ENCODE assay signal across 8 cellular contexts in the genomic region with DNA sequence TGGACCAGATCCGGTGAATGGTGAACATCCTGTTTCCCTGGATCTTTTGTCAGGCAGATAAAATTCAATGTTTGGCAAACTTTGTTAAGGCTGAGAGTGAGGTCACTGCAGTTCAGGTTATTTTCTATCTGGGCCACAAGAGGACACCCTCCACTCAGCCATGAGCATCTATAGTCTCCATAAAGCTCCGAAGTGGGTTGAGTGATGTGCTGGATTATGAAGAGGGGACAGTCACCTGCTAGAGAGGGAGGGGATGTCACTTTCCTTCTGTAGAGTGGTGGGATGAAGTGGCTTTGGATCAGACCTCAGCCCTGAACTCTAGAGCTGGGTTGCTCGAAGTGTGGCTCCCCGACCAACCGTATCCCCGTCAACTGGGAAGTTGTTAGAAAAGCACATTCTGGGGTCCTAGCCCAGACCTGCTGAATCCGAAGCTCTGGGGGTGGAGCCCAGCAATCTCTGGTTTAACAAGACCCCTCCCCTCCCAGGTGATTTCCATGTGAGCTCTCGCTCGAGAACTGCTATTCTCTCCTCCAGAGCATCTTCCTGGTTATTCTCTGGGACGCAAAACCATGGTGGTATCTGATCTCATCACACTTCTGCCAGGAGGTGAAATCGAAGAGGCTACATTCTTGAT. TPM values are rescaled to one million over a fixed set of nuclear protein-coding genes. Genes with fewer than 3 reads are reported as not detected.
DNase-seq lines count a peak whose midpoint lies in the region; ATAC-seq, FAIRE-seq and TF ChIP-seq lines count a peak whose summit lies in the region.

No MANE protein-coding gene starts in this region.

- H4K20me1 ChIP-seq in PC-9 (ENCODE audit: insufficient read depth) (no peaks in the 10 kb centered on the region), endothelial cell of umbilical vein (replicated peaks; ENCODE audit: control insufficient read depth, extremely low read depth, insufficient read depth, low read length) (no peaks in the 10 kb centered on the region), neural cell (ENCODE audit: insufficient read depth) (no peaks in the 10 kb centered on the region)

- CTCF ChIA-PET in PC-9 (lab: Charles Lee) (interaction anchor here (0.6 to 4.0 kb wide), 7 partner anchors 30 to 196 kb away, joined by 3 to 13 read pairs (median 8); no protein-coding TSS in a partner anchor), endothelial cell of umbilical vein (lab: Charles Lee) (interaction anchor here (0.6 to 15.2 kb wide), 43 partner anchors 9 to 255 kb away, joined by 3 to 1173 read pairs (median 6); partner anchors contain the start of gene ARHGAP26)

- no peaks in the 10 kb centered on the region for H3K9me3 ChIP-seq in PC-9 (ENCODE audit: insufficient read depth, low read depth)
- H3K9me3 ChIP-seq in endothelial cell of umbilical vein (replicated peaks; ENCODE audit: control insufficient read depth, insufficient read depth, low read length), result no peaks in the 10 kb centered on the region
- no peaks in the 10 kb centered on the region for H3K9me3 ChIP-seq in neural cell (ENCODE audit: low read length)

- H3K27me3 ChIP-seq in PC-9 (ENCODE audit: insufficient read depth, low read depth), result no peaks in the 10 kb centered on the region
- peaks cover 0 to 7% of the 10 kb centered on the region in 2 experiments for H3K27me3 ChIP-seq in endothelial cell of umbilical vein (ENCODE audit: control insufficient read depth in 2 of 2, insufficient read depth in 2 of 2, low read length in 2 of 2)
- no peaks in the 10 kb centered on the region for H3K27me3 ChIP-seq in neural cell (ENCODE audit: insufficient read depth, low read depth, low read length)

- H3K4me1 ChIP-seq in PC-9 (replicated peaks; ENCODE audit: insufficient read depth) (peaks cover 37% of the 10 kb centered on the region), endothelial cell of umbilical vein (ENCODE audit: control insufficient read depth, extremely low read depth, insufficient read depth, low read length) (peaks cover 9% of the 10 kb centered on the region)

- ATAC-seq in GM21786 (IDR thresholded peaks at IDR 0.05; ENCODE audit: unreplicated experiment) (no peak), GM18909 (IDR thresholded peaks at IDR 0.05; ENCODE audit: poor library complexity, unreplicated experiment) (no peak)

- H2AFZ ChIP-seq in PC-9 (no peak overlapping the region), endothelial cell of umbilical vein (ENCODE audit: low read depth, low read length) (peak overlapping the region; percentile 33), neural cell (ENCODE audit: low read depth, low read length) (no peak overlapping the region)

- TF ChIP-seq RAD21 in neural cell (conservative IDR thresholded peaks at IDR 0.05), result peak; percentile 89

- H3K9me1 ChIP-seq in endothelial cell of umbilical vein (replicated peaks; ENCODE audit: control insufficient read depth, extremely low read depth, insufficient read depth, low read length), result no peaks in the 10 kb centered on the region

- DNase-seq in D721Med (ENCODE audit: insufficient read length, low spot score), result no peak
- no peak for DNase-seq in HFF-Myc (ENCODE audit: extremely low read depth, low read depth)
- peak; percentile 35 to 45 for DNase-seq in PC-9
- peak; percentile 76 for DNase-seq in endothelial cell of umbilical vein (ENCODE audit: low read depth, low spot score)
- DNase-seq in GM19238 (ENCODE audit: insufficient read length, low spot score), result no peak

- no peaks in the 10 kb centered on the region for H3K9me2 ChIP-seq in PC-9 (ENCODE audit: insufficient read depth)
- no peaks in the 10 kb centered on the region for H3K9me2 ChIP-seq in neural cell (ENCODE audit: insufficient read depth, low read length)

- H3K27ac ChIP-seq in PC-9 (no peak overlapping the region), endothelial cell of umbilical vein (ENCODE audit: insufficient read depth, low read depth, low read length) (no peak overlapping the region), neural cell (ENCODE audit: low read length) (no peak overlapping the region)

- POLR2A ChIA-PET in PC-9 (lab: Charles Lee; ENCODE audit: unreplicated experiment) (interaction anchor here (0.6 to 0.7 kb wide), 3 partner anchors 41 to 750 kb away, joined by 4 to 8 read pairs (median 5); no protein-coding TSS in a partner anchor), endothelial cell of umbilical vein (lab: Charles Lee) (no interaction called here)

- dilution Hi-C loops in endothelial cell of umbilical vein (cut with MboI; ENCODE audit: extremely low pct_ligation_motif_present, low sequenced_read_pairs), result loop anchor here (25.0 kb wide), 1 partner anchor 170 kb away; no protein-coding TSS in a partner anchor

- no peak overlapping the region for H3K4me2 ChIP-seq in PC-9
- no peak overlapping the region for H3K4me2 ChIP-seq in endothelial cell of umbilical vein (ENCODE audit: insufficient read depth, low read length)
- no peak overlapping the region for H3K4me2 ChIP-seq in neural cell (ENCODE audit: low read length)

- H3K79me2 ChIP-seq in PC-9 (ENCODE audit: low read depth) (no peaks in the 10 kb centered on the region), endothelial cell of umbilical vein (ENCODE audit: control insufficient read depth, insufficient read depth, low read length) (no peaks in the 10 kb centered on the region), neural cell (replicated peaks; ENCODE audit: insufficient read depth, low read length) (no peaks in the 10 kb centered on the region)

- no TSS peak for BruUV-seq in PC-9 (replicated peaks; lab: Mats Ljungman, UMichigan)
- no TSS peak for BruUV-seq in endothelial cell of umbilical vein (replicated peaks; lab: Mats Ljungman, UMichigan)

- H3F3A ChIP-seq in PC-9 (ENCODE audit: insufficient read depth, low read depth), result peaks cover 34% of the 10 kb centered on the region
- no peaks in the 10 kb centered on the region for H3F3A ChIP-seq in neural cell (ENCODE audit: insufficient read depth, low read length, poor library complexity, severe bottlenecking)

- intact Hi-C loops in PC-9 (cut with micrococcal nuclease; ENCODE audit: unreplicated experiment) (loop anchor here (1.0 to 5.0 kb wide), 6 partner anchors 150 to 1470 kb away; no protein-coding TSS in a partner anchor), endothelial cell of umbilical vein (cut with micrococcal nuclease) (loop anchor here (1.0 to 10.0 kb wide), 9 partner anchors 31 to 1477 kb away; partner anchors contain the start of genes ARHGAP26 and NR3C1)

- H3K36me3 ChIP-seq in PC-9 (ENCODE audit: low read depth) (no peaks in the 10 kb centered on the region), endothelial cell of umbilical vein (ENCODE audit: control insufficient read depth in 2 of 2, extremely low read depth in 1 of 2, insufficient read depth in 2 of 2, low read length in 2 of 2) (no peaks in the 10 kb centered on the region), neural cell (ENCODE audit: insufficient read depth, low read length) (no peaks in the 10 kb centered on the region)

- no peak overlapping the region for H3K9ac ChIP-seq in endothelial cell of umbilical vein (replicated peaks; ENCODE audit: extremely low read depth, insufficient read depth, low read length)
- H3K9ac ChIP-seq in neural cell (ENCODE audit: low read length), result no peak overlapping the region

- TF ChIP-seq POLR2A in endothelial cell of umbilical vein (IDR thresholded peaks at IDR 0.05; ENCODE audit: low read depth, low read length), result no peak

- no peak for TF ChIP-seq EP300 in neural cell (conservative IDR thresholded peaks at IDR 0.05; ENCODE audit: poor library complexity, severe bottlenecking)

- H3K4me3 ChIP-seq in HFF-Myc (replicated peaks; ENCODE audit: low read depth, low read length), result no peak overlapping the region
- H3K4me3 ChIP-seq in PC-9, result no peak overlapping the region
- H3K4me3 ChIP-seq in endothelial cell of umbilical vein (replicated peaks in 1 of 3; ENCODE audit: insufficient read depth in 1 of 3, low read depth in 1 of 3, low read length in 3 of 3), result no peak overlapping the region
- no peak overlapping the region for H3K4me3 ChIP-seq in neural cell (ENCODE audit: low read length)

- peak; percentile 24 for TF ChIP-seq CTCF in D721Med (IDR thresholded peaks at IDR 0.05; ENCODE audit: insufficient read depth, missing control alignments)
- TF ChIP-seq CTCF in HFF-Myc (IDR thresholded peaks at IDR 0.05; ENCODE audit: low read depth, low read length, missing control alignments), result peak; percentile 77
- TF ChIP-seq CTCF in PC-9 (conservative IDR thresholded peaks at IDR 0.05), result peak; percentile 84
- peak; percentile 73 to 78 for TF ChIP-seq CTCF in endothelial cell of umbilical vein (IDR thresholded peaks at IDR 0.05; ENCODE audit: extremely low read depth in 1 of 2, insufficient read depth in 1 of 2, low read depth in 1 of 2, low read length in 2 of 2)
- TF ChIP-seq CTCF in neural cell (IDR thresholded peaks at IDR 0.05; ENCODE audit: poor library complexity, severe bottlenecking), result peak; percentile 82

- FAIRE-seq in D721Med (lab: Jason Lieb, UNC) (no peak), endothelial cell of umbilical vein (lab: Jason Lieb, UNC) (peak; percentile 91)

TF ChIP-seq in endothelial cell of umbilical vein, 7 proteins besides CTCF, POLR2A, EP300 and RAD21 (continues in another document):
- TF ChIP-seq POLR2AphosphoS5 (IDR thresholded peaks at IDR 0.05; ENCODE audit: insufficient read depth, low read depth, low read length), result no peak

TF ChIP-seq in neural cell, 6 proteins besides CTCF, POLR2A, EP300 and RAD21 (continues in another document):
- peak; percentile 87 for TF ChIP-seq SMC3 (conservative IDR thresholded peaks at IDR 0.05; ENCODE audit: poor library complexity)

RNA-seq across cellular contexts. Expression of gene FGF1, which starts 31.8 kb away (rescaled TPM):
- total RNA-seq in PC-9 (2021) (0.23 and 0.44 TPM in 2 replicates), endothelial cell of umbilical vein (not detected in 2 replicates)
- polyA plus RNA-seq in endothelial cell of umbilical vein (not detected in 2 replicates), neural cell (not detected in 2 replicates)
- polyA plus RNA-seq in endothelial cell of umbilical vein (2011; cell fraction: cytosol; rRNA removed), result not detected in 2 replicates
- not detected in 2 replicates for polyA plus RNA-seq in endothelial cell of umbilical vein (2011; cell fraction: nucleus; rRNA removed)
- 0.53 TPM in 1 of 2 replicates, not detected in the other for polyA plus RNA-seq in endothelial cell of umbilical vein (2012)
- polyA minus RNA-seq in endothelial cell of umbilical vein (not detected in 2 replicates), neural cell (not detected in 2 replicates)
- not detected for polyA minus RNA-seq in endothelial cell of umbilical vein (2011; cell fraction: cytosol; rRNA and poly(A)+ RNA removed)
- polyA minus RNA-seq in endothelial cell of umbilical vein (2011; cell fraction: nucleus; rRNA and poly(A)+ RNA removed), result not detected in 2 replicates

RNA-seq across cellular contexts. Expression of gene ARHGAP26, which starts 52.5 kb away (rescaled TPM):
- total RNA-seq in PC-9 (2021) (23.0 and 29.7 TPM in 2 replicates), endothelial cell of umbilical vein (13.9 and 16.2 TPM in 2 replicates)
- polyA plus RNA-seq in endothelial cell of umbilical vein (2.1 and 3.1 TPM in 2 replicates), neural cell (0.83 and 1.4 TPM in 2 replicates)
- 2.1 and 2.3 TPM in 2 replicates for polyA plus RNA-seq in endothelial cell of umbilical vein (2011; cell fraction: cytosol; rRNA removed)
- polyA plus RNA-seq in endothelial cell of umbilical vein (2011; cell fraction: nucleus; rRNA removed), result 13.5 and 13.8 TPM in 2 replicates
- 6.4 and 7.9 TPM in 2 replicates for polyA plus RNA-seq in endothelial cell of umbilical vein (2012)
- polyA minus RNA-seq in endothelial cell of umbilical vein (15.0 and 20.3 TPM in 2 replicates), neural cell (6.6 and 7.4 TPM in 2 replicates)
- polyA minus RNA-seq in endothelial cell of umbilical vein (2011; cell fraction: cytosol; rRNA and poly(A)+ RNA removed), result 1.6 TPM
- 48.6 and 60.0 TPM in 2 replicates for polyA minus RNA-seq in endothelial cell of umbilical vein (2011; cell fraction: nucleus; rRNA and poly(A)+ RNA removed)

Comparison
In these comparisons a context has a peak if more than half of its experiments do, and no peak if none do; other contexts are left out.
1. DNase-seq: peak in PC-9 (2 of 2) and endothelial cell of umbilical vein (single experiment); none in D721Med (single experiment), HFF-Myc (single experiment) and GM19238 (single experiment).
2. CTCF ChIP-seq: peak in every context shown above with its lines; median percentile 84 in PC-9; 82 in neural cell; 77 in HFF-Myc; 76 in endothelial cell of umbilical vein; 24 in D721Med.